In the genomic region with DNA sequence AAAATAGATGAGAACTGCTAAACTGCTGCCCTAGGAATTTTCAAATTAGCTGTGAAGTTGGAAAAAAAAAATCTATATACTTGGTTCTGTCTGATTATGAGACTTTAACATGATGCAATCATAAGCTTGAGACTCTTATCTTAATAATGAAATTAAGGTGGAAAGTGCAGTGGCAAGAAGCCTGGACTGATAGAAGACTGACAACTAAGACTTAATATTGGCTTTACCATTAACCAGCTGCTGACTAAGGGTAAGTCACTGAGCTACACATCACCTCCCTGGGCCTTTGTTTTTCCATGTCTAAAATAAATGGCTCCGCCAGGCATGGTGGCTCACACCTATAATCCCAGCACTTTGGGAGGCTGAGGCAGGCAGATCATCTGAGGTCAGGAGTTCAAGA, we compare ENCODE assay signal across 14 cellular contexts. TPM values are rescaled to one million over a fixed set of nuclear protein-coding genes. Genes with fewer than 3 reads are reported as not detected.
DNase-seq lines count a peak whose midpoint lies in the region; ATAC-seq, FAIRE-seq and TF ChIP-seq lines count a peak whose summit lies in the region.
"Had no signal": no experiment of that assay in that cellular context is flagged by ENCODE, and none has a peak within 500 bp of the region (broad histone marks: within the 10 kb centered on the region; RNA-seq: fewer than 3 reads in every experiment).

No MANE protein-coding gene starts in this region.

- no peak overlapping the region for H2AFZ ChIP-seq in PC-3 (ENCODE audit: low read length)
- no peak overlapping the region for H2AFZ ChIP-seq in K562 (ENCODE audit: low read depth, low read length)

- no peak overlapping the region for H3K4me2 ChIP-seq in PC-3 (ENCODE audit: low read length)
- no peak overlapping the region for H3K4me2 ChIP-seq in K562 (ENCODE audit: insufficient read depth, low read length)
- H3K4me2 ChIP-seq: A549 had no signal

- H3K4me1 ChIP-seq in PC-3 (ENCODE audit: insufficient read depth, low read length) (no peaks in the 10 kb centered on the region), K562 (replicated peaks in 1 of 2; ENCODE audit: control insufficient read depth in 2 of 2, insufficient read depth in 2 of 2, low read length in 2 of 2) (no peaks in the 10 kb centered on the region), spleen (peaks cover 0 to 3% (median 0%) of the 10 kb centered on the region in 6 donors)
- H3K4me1 ChIP-seq: A549 had no signal

- H3K9ac ChIP-seq in PC-3 (ENCODE audit: low read length) (no peak overlapping the region), K562 (ENCODE audit: insufficient read depth in 1 of 2, low read depth in 2 of 2, low read length in 2 of 2) (no peak overlapping the region)

- TF ChIP-seq RAD21 in K562 (CRISPR knock-in tag; conservative IDR thresholded peaks at IDR 0.05 in 1 of 2, IDR thresholded peaks at IDR 0.05 in 1 of 2) = no peak

- H3K79me2 ChIP-seq in PC-3 (ENCODE audit: low read length) = 0 out of 2 replicates have a peak, but pooled peaks cover 3% of the 10 kb centered on the region
- H3K79me2 ChIP-seq in K562 (ENCODE audit: control insufficient read depth, insufficient read depth, low read length) = no peaks in the 10 kb centered on the region

- in situ Hi-C loops in K562 (cut with MboI) = no loop called here

- H4K20me1 ChIP-seq in PC-3 (ENCODE audit: low read length) = no peaks in the 10 kb centered on the region; the same call in 1 of the 2 replicates
- H4K20me1 ChIP-seq in K562 (replicated peaks; ENCODE audit: control insufficient read depth, insufficient read depth, low read length) = no peaks in the 10 kb centered on the region

- TF ChIP-seq CTCF in PC-3 (conservative IDR thresholded peaks at IDR 0.05; ENCODE audit: low read depth, low read length) = no peak
- no peak for TF ChIP-seq CTCF in K562 (IDR thresholded peaks at IDR 0.05 in 2 of 3, conservative IDR thresholded peaks at IDR 0.05 in 1 of 3; ENCODE audit: insufficient read depth in 2 of 3, low read depth in 1 of 3, low read length in 3 of 3)
- no peak for TF ChIP-seq CTCF in spleen (IDR thresholded peaks at IDR 0.05 in 8 of 11, conservative IDR thresholded peaks at IDR 0.05 in 3 of 11)

- TF ChIP-seq POLR2A in K562 (conservative IDR thresholded peaks at IDR 0.05) = no peak
- no peak for TF ChIP-seq POLR2A in spleen (IDR thresholded peaks at IDR 0.05)

- ATAC-seq in PC-3 (peak; percentile 41), K562 (no peak)
- ATAC-seq: A549 had no signal

- H3K27me3 ChIP-seq in PC-3 (ENCODE audit: low read length) (no peaks in the 10 kb centered on the region), K562 (ENCODE audit: control insufficient read depth in 2 of 2, insufficient read depth in 2 of 2, low read length in 2 of 2) (no peaks in the 10 kb centered on the region), MG63 (no peaks in the 10 kb centered on the region), spleen (replicated peaks in 1 of 7) (no peaks in the 10 kb centered on the region)

- POLR2A ChIA-PET in PC-3 (lab: Charles Lee; ENCODE audit: unreplicated experiment) (no interaction called here), K562 (lab: Yijun Ruan, JAX) (no interaction called here)

- no peak overlapping the region for H3K4me3 ChIP-seq in PC-3 (ENCODE audit: low read length)
- no peak overlapping the region for H3K4me3 ChIP-seq in K562
- no peak overlapping the region for H3K4me3 ChIP-seq in MG63
- no peak overlapping the region for H3K4me3 ChIP-seq in spleen
- H3K4me3 ChIP-seq: A549 had no signal

- no peaks in the 10 kb centered on the region for H3F3A ChIP-seq in PC-3 (ENCODE audit: low read length, unreplicated experiment)

- CTCF ChIA-PET in PC-3 (lab: Charles Lee) (no interaction called here), K562 (lab: Yijun Ruan, JAX; ENCODE audit: low intra/inter-chr PET ratio) (no interaction called here)

- TF ChIP-seq EP300 in K562 (IDR thresholded peaks at IDR 0.05; ENCODE audit: low read length) = no peak

- no peaks in the 10 kb centered on the region for H3K9me2 ChIP-seq in PC-3 (replicated peaks; ENCODE audit: low read length)

- DNase-seq in HK-2 (ENCODE audit: unreplicated experiment) = peak; percentile 24
- peak; percentile 32 for DNase-seq in PC-3
- no peak for DNase-seq in K562 (ENCODE audit: extremely low read depth in 1 of 4, low spot score in 3 of 4)
- DNase-seq in renal cortical epithelial cell (ENCODE audit: low read depth) = peak; percentile 84
- DNase-seq in NCI-H2227 treated with DMSO at 0.1 percent for 48 hours (lab: John Stamatoyannopoulos, UW) = no peak
- DNase-seq in MG63 = no peak
- no peak for DNase-seq in spleen
- DNase-seq: Caco-2; CD8-positive, alpha-beta memory T cell; DMS53; GF-D8; GOT3; H9 had no signal

- no peak overlapping the region for H3K27ac ChIP-seq in PC-3 (ENCODE audit: low read length)
- H3K27ac ChIP-seq in K562 (ENCODE audit: extremely low read depth, low read depth, low read length) = no peak overlapping the region
- H3K27ac ChIP-seq in spleen = no peak overlapping the region
- H3K27ac ChIP-seq: A549 had no signal

- intact Hi-C loops in PC-3 (cut with micrococcal nuclease) = no loop called here
- intact Hi-C loops in K562 (cut with micrococcal nuclease) = no loop called here
- intact Hi-C loops in spleen (cut with DNase I; ENCODE audit: low total_unique reads) = no loop called here

- H3K9me3 ChIP-seq in PC-3 (ENCODE audit: low read length) = no peaks in the 10 kb centered on the region
- H3K9me3 ChIP-seq in K562 (replicated peaks; ENCODE audit: control insufficient read depth, insufficient read depth, low read depth, low read length) = no peaks in the 10 kb centered on the region
- no peaks in the 10 kb centered on the region for H3K9me3 ChIP-seq in MG63
- H3K9me3 ChIP-seq in spleen = no peaks in the 10 kb centered on the region
- H3K9me3 ChIP-seq: A549, Caco-2 had no signal

- no peaks in the 10 kb centered on the region for H3K9me1 ChIP-seq in K562 (ENCODE audit: control insufficient read depth, insufficient read depth, low read length)

- no peak for FAIRE-seq in K562 (lab: Jason Lieb, UNC)
- FAIRE-seq: A549 had no signal

- peaks cover 74% of the 10 kb centered on the region for H3K36me3 ChIP-seq in PC-3 (ENCODE audit: low read depth, low read length)
- peaks cover 70% of the 10 kb centered on the region for H3K36me3 ChIP-seq in K562 (ENCODE audit: control insufficient read depth, insufficient read depth, low read length)
- H3K36me3 ChIP-seq in MG63 = peaks cover 35% of the 10 kb centered on the region
- peaks cover 0 to 61% (median 7%) of the 10 kb centered on the region in 6 donors for H3K36me3 ChIP-seq in spleen

- WGBS in K562 (ENCODE audit: insufficient coverage, low coverage, missing lambda C conversion rate) = 100% methylated on average over 1 of the region's 1 CpG
- 93 to 100% (median 100%) methylated on average over 1 of the region's 1 CpG for WGBS in spleen, 5 donors

- BruUV-seq in PC-3 (replicated peaks; lab: Mats Ljungman, UMichigan) (no TSS peak), K562 (replicated peaks; lab: Mats Ljungman, UMichigan) (no TSS peak)

TF ChIP-seq in K562, 482 proteins besides CTCF, POLR2A, EP300 and RAD21 (continues in another document):
- TF ChIP-seq CEBPG (CRISPR knock-in tag; IDR thresholded peaks at IDR 0.05) = no peak
- peak; percentile 28 to 33; a peak in 2 of 4 replicates for TF ChIP-seq CEBPG (tag; conservative IDR thresholded peaks at IDR 0.05 in 1 of 2, IDR thresholded peaks at IDR 0.05 in 1 of 2)
- TF ChIP-seq ZBTB49 (CRISPR knock-in tag; IDR thresholded peaks at IDR 0.05; ENCODE audit: borderline replicate concordance) = no peak

RNA-seq across cellular contexts. Expression of gene SLC35F2, which starts 56.9 kb away (rescaled TPM):
- total RNA-seq in PC-3 (2014; rRNA removed) (190 and 210 TPM in 2 replicates), K562 (2014; rRNA removed) (50.5 and 55.6 TPM in 2 replicates), K562 (2014; rRNA removed; fragmentation: Illumina TruSeq; extraction: Trizol) (63.9 and 71.7 TPM in 2 replicates), K562 (2015; rRNA removed; fragmentation: Illumina TruSeq; extraction: Trizol) (54.6 and 54.9 TPM in 2 replicates), K562 (2021) (53.3 and 53.4 TPM in 2 replicates), renal cortical epithelial cell (69.4 and 95.3 TPM in 2 replicates), spleen (1 to 10 TPM; 5.0 to 9.1 (median 6.2) TPM)
- 39.3 and 43.0 TPM in 2 replicates for total RNA-seq in K562 (2011; cell fraction: chromatin; rRNA removed; ENCODE audit: low replicate concordance)
- total RNA-seq in K562 (2011; cell fraction: nucleolus; rRNA removed) = 42.8 and 45.0 TPM in 2 replicates
- total RNA-seq in K562 (2011; cell fraction: nucleoplasm; rRNA removed) = 61.6 and 73.7 TPM in 2 replicates
- polyA plus RNA-seq in K562 (2011; rRNA removed) (33.6 and 47.6 TPM in 2 replicates), K562 (2014; fragmentation: Illumina TruSeq; extraction: Trizol) (55.0 and 58.6 TPM in 2 replicates), K562 (2014; fragmentation: Nextera tagmentation; extraction: Ambion mirVana) (10 to 100 TPM; 28.6 to 38.3 TPM), K562 (2014; rRNA removed) (37.8 and 45.0 TPM in 2 replicates), spleen (1 to 10 TPM; 5.2 to 7.2 (median 7.2) TPM)
- 30.8 and 38.5 TPM in 2 replicates for polyA plus RNA-seq in K562 (2011; cell fraction: cytosol; rRNA removed)
- 16.2 and 16.8 TPM in 2 replicates for polyA plus RNA-seq in K562 (2011; cell fraction: nucleus; rRNA removed)
- polyA plus RNA-seq in K562 (2012) = 21.2 and 39.4 TPM in 2 replicates
- 103 and 113 TPM in 2 replicates for polyA minus RNA-seq in K562 (2011; rRNA and poly(A)+ RNA removed)
- polyA minus RNA-seq in K562 (2011; cell fraction: cytosol; rRNA and poly(A)+ RNA removed) = 27.1 and 45.6 TPM in 2 replicates
- polyA minus RNA-seq in K562 (2011; cell fraction: nucleus; rRNA and poly(A)+ RNA removed) = 5.9 and 12.4 TPM in 2 replicates
- 38.4 and 42.9 TPM in 2 replicates for total RNA-seq in MG63 (2014; rRNA removed; shearing (Covaris generic); ENCODE audit: low replicate concordance)

Comparison
In these comparisons a context has a peak if more than half of its experiments do, and no peak if none do; other contexts are left out.
1. DNase-seq: peak in HK-2 (single experiment), PC-3 (single experiment) and renal cortical epithelial cell (single experiment); none in K562 (0 of 4), NCI-H2227 treated with DMSO at 0.1 percent for 48 hours (single experiment), MG63 (single experiment) and spleen (single experiment).